ENCODE assay signal across 16 cellular contexts in genomic region chr2:11444737-11445136, GRCh38.
"Had no signal": no experiment of that assay in that cellular context is flagged by ENCODE, and none has a peak within 500 bp of the region (broad histone marks: within the 10 kb centered on the region; RNA-seq: fewer than 3 reads in every experiment).

No MANE protein-coding gene starts in this region.

- H3K4me3 ChIP-seq: heart left ventricle, left ventricle myocardium inferior, pancreas, stomach, uterus had no signal

- H3K27ac Mint-ChIP-seq: activated CD4-positive, alpha-beta memory T cell treated with anti-CD3 and anti-CD28 coated beads for 36 hours; activated naive CD8-positive, alpha-beta T cell; natural killer cell treated with Interleukin-12 subunit alpha and Interleukin-12 subunit beta and Interleukin-15 and Interleukin-18, amount 100 ng/mL, for 72 hours had no signal

- H3K27ac ChIP-seq: heart left ventricle, left ventricle myocardium inferior, pancreas, stomach, uterus had no signal

- FAIRE-seq: colon, frontal cortex, keratinocyte, pancreas had no signal

- H3K9me3 ChIP-seq: heart left ventricle, left ventricle myocardium inferior, pancreas, stomach, uterus had no signal

- H3K4me1 ChIP-seq: heart left ventricle, left ventricle myocardium inferior, pancreas, stomach, uterus had no signal

- H3K27me3 Mint-ChIP-seq: activated CD4-positive, alpha-beta memory T cell treated with anti-CD3 and anti-CD28 coated beads for 36 hours; activated naive CD8-positive, alpha-beta T cell; natural killer cell treated with Interleukin-12 subunit alpha and Interleukin-12 subunit beta and Interleukin-15 and Interleukin-18, amount 100 ng/mL, for 72 hours had no signal

- ATAC-seq: activated T-cell treated with anti-CD3 and anti-CD28 coated beads, Interleukin-2, amount 50 U/mL, for 4 hours; heart left ventricle; natural killer cell treated with Interleukin-12 subunit alpha and Interleukin-12 subunit beta and Interleukin-15 and Interleukin-18, amount 100 ng/mL, for 72 hours; pancreas had no signal

- H3K27me3 ChIP-seq: heart left ventricle, pancreas, stomach, uterus had no signal

- H3K4me3 Mint-ChIP-seq: activated CD4-positive, alpha-beta memory T cell treated with anti-CD3 and anti-CD28 coated beads for 36 hours; activated naive CD8-positive, alpha-beta T cell; activated T-cell treated with anti-CD3 and anti-CD28 coated beads, Interleukin-2, amount 50 U/mL, for 4 hours; natural killer cell treated with Interleukin-12 subunit alpha and Interleukin-12 subunit beta and Interleukin-15 and Interleukin-18, amount 100 ng/mL, for 72 hours had no signal

- DNase-seq: activated CD4-positive, alpha-beta memory T cell treated with anti-CD3 and anti-CD28 coated beads for 36 hours; activated effector memory CD4-positive, alpha-beta T cell treated with anti-CD3 and anti-CD28 coated beads, Interleukin-2, amount 50 U/mL, for 16 hours; activated T-cell treated with anti-CD3 and anti-CD28 coated beads, Interleukin-2, amount 50 U/mL, for 4 hours; amygdala; heart left ventricle; left ventricle myocardium inferior; mesenchymal stem cell; pancreas; stimulated activated CD4-positive, alpha-beta T cell treated with anti-CD3 and anti-CD28 coated beads, Interleukin-4, amount 100 ng/mL, for 4 hours; stomach; uterus had no signal
